29 cellular contexts compared by ENCODE assay signal in genomic region chr3:160464971-160465370, GRCh38.
"Had no signal": no experiment of that assay in that cellular context is flagged by ENCODE, and none has a peak within 500 bp of the region (broad histone marks: within the 10 kb centered on the region; RNA-seq: fewer than 3 reads in every experiment).

No MANE protein-coding gene starts in this region.

- H3K4me1 ChIP-seq: adrenal gland had no signal

- H3K4me1 Mint-ChIP-seq: activated CD4-positive, alpha-beta T cell treated with anti-CD3 and anti-CD28 coated beads, Interleukin-2, amount 10 ng/mL, durations not matched to agents 7 days and 5 days; activated naive CD4-positive, alpha-beta T cell treated with anti-CD3 and anti-CD28 coated beads, Interleukin-2, amount 50 U/mL, for 24 hours had no signal

- H3K27me3 ChIP-seq: brain microvascular endothelial cell had no signal

- H3K9me3 ChIP-seq: adrenal gland had no signal

- FAIRE-seq: RCC 7860 had no signal

- H3K9ac ChIP-seq: KMS-11 had no signal

- H3K36me3 ChIP-seq: adrenal gland, brain microvascular endothelial cell had no signal

- H3K27ac ChIP-seq: adrenal gland, brain microvascular endothelial cell, KMS-11, PC-9, RWPE1 had no signal

- H2AFZ ChIP-seq: PC-9 had no signal

- H3K4me3 Mint-ChIP-seq: activated CD4-positive, alpha-beta T cell treated with anti-CD3 and anti-CD28 coated beads, Interleukin-2, amount 10 ng/mL, durations not matched to agents 7 days and 5 days; activated CD8-positive, alpha-beta T cell treated with anti-CD3 and anti-CD28 coated beads, Interleukin-2, amount 10 ng/mL, durations not matched to agents 7 days and 5 days; activated naive CD4-positive, alpha-beta T cell treated with anti-CD3 and anti-CD28 coated beads, Interleukin-2, amount 50 U/mL, for 24 hours; activated T-cell treated with anti-CD3 and anti-CD28 coated beads, Interleukin-2, amount 50 U/mL, for 24 hours had no signal

- H3K4me3 ChIP-seq: adrenal gland, PC-9 had no signal

- DNase-seq: activated CD4-positive, alpha-beta T cell treated with anti-CD3 and anti-CD28 coated beads, Interleukin-2, amount 10 ng/mL, durations not matched to agents 7 days and 5 days; activated CD4-positive, alpha-beta T cell treated with anti-CD3 and anti-CD28 coated beads, Interleukin-2, amount 50 U/mL, for 48 hours; activated CD8-positive, alpha-beta T cell treated with anti-CD3 and anti-CD28 coated beads, Interleukin-2, amount 10 ng/mL, durations not matched to agents 7 days and 5 days; activated gamma-delta T cell; activated naive CD4-positive, alpha-beta T cell treated with Interleukin-2 at 50 U/mL for 16 hours; activated T-cell treated with anti-CD3 and anti-CD28 coated beads, Interleukin-2, amount 50 U/mL, for 24 hours; adrenal gland; aorta; brain microvascular endothelial cell; MM.1S; MV-4-11; NCI-H1092; NCI-H1436 treated with DMSO at 0.1 percent for 48 hours; NCI-H187; NCI-H2029 treated with DMSO at 0.1 percent for 48 hours; NCI-H2107; NCI-H2171; NCI-H510A; NCI-H526; NCI-H748 treated with DMSO at 0.1 percent for 48 hours; PC-9; SIG-M5; T1000 had no signal

- H3K4me2 ChIP-seq: KMS-11, PC-9 had no signal

- ATAC-seq: activated CD8-positive, alpha-beta T cell treated with anti-CD3 and anti-CD28 coated beads, Interleukin-2, amount 10 ng/mL, durations not matched to agents 7 days and 5 days; Right ventricle myocardium inferior had no signal

- H3K36me3 Mint-ChIP-seq: activated naive CD4-positive, alpha-beta T cell treated with anti-CD3 and anti-CD28 coated beads, Interleukin-2, amount 50 U/mL, for 24 hours had no signal

- H3K27ac Mint-ChIP-seq: activated CD4-positive, alpha-beta T cell treated with anti-CD3 and anti-CD28 coated beads, Interleukin-2, amount 10 ng/mL, durations not matched to agents 7 days and 5 days; activated CD8-positive, alpha-beta T cell treated with anti-CD3 and anti-CD28 coated beads, Interleukin-2, amount 10 ng/mL, durations not matched to agents 7 days and 5 days; activated naive CD4-positive, alpha-beta T cell treated with anti-CD3 and anti-CD28 coated beads, Interleukin-2, amount 50 U/mL, for 24 hours; activated T-cell treated with anti-CD3 and anti-CD28 coated beads, Interleukin-2, amount 50 U/mL, for 24 hours; activated T-helper 2 cell treated with anti-CD3 and anti-CD28 coated beads, Interferon-gamma antibody, Interleukin-2, Interleukin-4, amounts not matched to agents 10 μg/mL and 5 μg/mL and 100 μg/mL, durations not matched to agents 14 hours and 24 hours and 36 hours had no signal
